Comparison of ENCODE assay signal across 8 cellular contexts in genomic region chr1:162696286-162696862, GRCh38.
A peak's percentile ranks its signal among the peaks of the same experiment; 100 is the strongest.
DNase-seq lines count a peak whose midpoint lies in the region; ATAC-seq and TF ChIP-seq lines count a peak whose summit lies in the region.

No MANE protein-coding gene starts in this region.

- CTCF ChIA-PET in activated CD4-positive, alpha-beta memory T cell treated with anti-CD3 and anti-CD28 coated beads, Interleukin-2, amount 10 ng/mL, durations not matched to agents 7 days and 5 days (lab: Charles Lee): no interaction called here

- POLR2A ChIA-PET in activated CD4-positive, alpha-beta memory T cell treated with anti-CD3 and anti-CD28 coated beads, Interleukin-2, amount 10 ng/mL, durations not matched to agents 7 days and 5 days (lab: Charles Lee): no interaction called here

- no peak overlapping the region for H3K27ac Mint-ChIP-seq in activated CD4-positive, alpha-beta memory T cell treated with anti-CD3 and anti-CD28 coated beads, Interleukin-2, amount 10 ng/mL, durations not matched to agents 7 days and 5 days

- no peaks in the 10 kb centered on the region for H3K9me3 Mint-ChIP-seq in activated CD4-positive, alpha-beta memory T cell treated with anti-CD3 and anti-CD28 coated beads, Interleukin-2, amount 10 ng/mL, durations not matched to agents 7 days and 5 days

- peak overlapping the region; percentile 83 to 86 for H3K27ac ChIP-seq in esophagus (ENCODE audit: low read depth in 2 of 2, low read length in 1 of 2)

- WGBS in esophagus, 2 donors: 21 to 26% methylated on average over 5 of the region's 5 CpGs

- no peaks in the 10 kb centered on the region for H3K36me3 Mint-ChIP-seq in activated CD4-positive, alpha-beta memory T cell treated with anti-CD3 and anti-CD28 coated beads, Interleukin-2, amount 10 ng/mL, durations not matched to agents 7 days and 5 days (ENCODE audit: low read depth)

- DNase-seq in HFF-Myc (ENCODE audit: extremely low read depth, low read depth) (peak; percentile 89), NT2/D1 (ENCODE audit: low read depth, low spot score) (peak; percentile 91), mucosa of descending colon (peak; percentile 41 to 56 (median 47))
- no peak for DNase-seq in activated CD4-positive, alpha-beta memory T cell treated with anti-CD3 and anti-CD28 coated beads, Interleukin-2, amount 10 ng/mL, durations not matched to agents 7 days and 5 days

- ATAC-seq in mucosa of descending colon: peak; percentile 81
- ATAC-seq in HG03342 (IDR thresholded peaks at IDR 0.05; ENCODE audit: unreplicated experiment): no peak
- ATAC-seq in GM21367 (IDR thresholded peaks at IDR 0.05; ENCODE audit: unreplicated experiment): no peak
- ATAC-seq in GM21526 (IDR thresholded peaks at IDR 0.05; ENCODE audit: low FRiP score, unreplicated experiment): no peak

- no peak overlapping the region for H3K4me3 Mint-ChIP-seq in activated CD4-positive, alpha-beta memory T cell treated with anti-CD3 and anti-CD28 coated beads, Interleukin-2, amount 10 ng/mL, durations not matched to agents 7 days and 5 days

- H3K27me3 ChIP-seq in NT2/D1 (ENCODE audit: insufficient read depth, insufficient read length): no peaks in the 10 kb centered on the region
- no peaks in the 10 kb centered on the region for H3K27me3 ChIP-seq in esophagus (ENCODE audit: control insufficient read depth in 1 of 2, insufficient read depth in 2 of 2, low read length in 2 of 2)

- peaks cover 9% of the 10 kb centered on the region for H3K27me3 Mint-ChIP-seq in activated CD4-positive, alpha-beta memory T cell treated with anti-CD3 and anti-CD28 coated beads, Interleukin-2, amount 10 ng/mL, durations not matched to agents 7 days and 5 days

- TF ChIP-seq CTCF in HFF-Myc (IDR thresholded peaks at IDR 0.05; ENCODE audit: low read depth, low read length, missing control alignments) (no peak), mucosa of descending colon (IDR thresholded peaks at IDR 0.05) (no peak)

- peaks cover 6% of the 10 kb centered on the region; the same call in 1 of the 2 replicates for H3K9me3 ChIP-seq in NT2/D1 (ENCODE audit: insufficient read depth, low read length)
- no peaks in the 10 kb centered on the region for H3K9me3 ChIP-seq in esophagus (ENCODE audit: control insufficient read depth in 2 of 2, insufficient read depth in 1 of 2, low read depth in 1 of 2, low read length in 1 of 2)
- no peaks in the 10 kb centered on the region for H3K9me3 ChIP-seq in mucosa of descending colon

- no peaks in the 10 kb centered on the region for H3K4me1 Mint-ChIP-seq in activated CD4-positive, alpha-beta memory T cell treated with anti-CD3 and anti-CD28 coated beads, Interleukin-2, amount 10 ng/mL, durations not matched to agents 7 days and 5 days

- no peaks in the 10 kb centered on the region for H3K36me3 ChIP-seq in NT2/D1 (ENCODE audit: insufficient read depth, insufficient read length, low read length)
- no peaks in the 10 kb centered on the region for H3K36me3 ChIP-seq in esophagus (ENCODE audit: control insufficient read depth in 2 of 2, insufficient read depth in 2 of 2, low read length in 1 of 2)
- no peaks in the 10 kb centered on the region for H3K36me3 ChIP-seq in mucosa of descending colon (ENCODE audit: low read depth)

- peak overlapping the region; percentile 50 for H3K9ac ChIP-seq in NT2/D1 (ENCODE audit: insufficient read length, low read depth)

- H3K4me3 ChIP-seq in HFF-Myc (replicated peaks; ENCODE audit: low read depth, low read length): no peak overlapping the region
- H3K4me3 ChIP-seq in NT2/D1 (ENCODE audit: insufficient read length, low read depth): no peak overlapping the region
- no peak overlapping the region for H3K4me3 ChIP-seq in esophagus (ENCODE audit: low read depth in 1 of 2, low read length in 2 of 2)
- H3K4me3 ChIP-seq in mucosa of descending colon: no peak overlapping the region

- peaks cover 9% of the 10 kb centered on the region for H3K4me1 ChIP-seq in NT2/D1 (ENCODE audit: insufficient read depth, insufficient read length)
- H3K4me1 ChIP-seq in esophagus (ENCODE audit: control insufficient read depth in 2 of 2, insufficient read depth in 2 of 2, low read length in 1 of 2): peaks cover 0 to 11% of the 10 kb centered on the region in 2 donors
- H3K4me1 ChIP-seq in mucosa of descending colon (ENCODE audit: low read depth): peaks cover 14% of the 10 kb centered on the region

- intact Hi-C loops in mucosa of descending colon (cut with DNase I, micrococcal nuclease): no loop called here
